ENCODE assay signal across 1 cellular context in the genomic region with DNA sequence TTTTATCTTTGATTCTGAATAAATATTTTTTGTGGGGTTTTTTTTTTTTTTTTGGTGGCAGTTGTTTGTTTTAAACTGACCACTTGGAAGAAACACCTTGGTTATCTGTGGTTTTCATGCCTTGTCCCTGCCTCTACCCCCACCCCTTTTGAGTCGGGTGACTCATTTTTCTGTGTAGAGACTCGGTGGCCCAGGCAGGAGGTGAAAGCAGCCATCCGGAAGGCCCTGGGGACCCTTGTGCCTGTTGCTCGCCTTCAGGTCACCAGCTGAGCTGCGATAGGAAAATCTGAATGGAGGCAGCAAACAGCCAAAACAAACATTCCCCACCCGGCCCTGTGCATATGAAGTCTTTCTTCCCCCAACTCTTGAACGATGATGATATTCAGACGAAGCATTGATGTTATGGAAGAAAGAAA.
TF ChIP-seq lines count a peak whose summit lies in the region.

No MANE protein-coding gene starts in this region.

TF ChIP-seq in HepG2, 621 proteins besides CTCF, POLR2A, EP300 and RAD21 (continued from another document and continues in another):
- TF ChIP-seq RFXAP (CRISPR knock-in tag; IDR thresholded peaks at IDR 0.05; ENCODE audit: borderline replicate concordance) (no peak), HES4 (CRISPR knock-in tag; IDR thresholded peaks at IDR 0.05; ENCODE audit: borderline replicate concordance) (0 out of 2 replicates have a peak, but pooled peaks have one; percentile 10), ZBTB8A (CRISPR knock-in tag; IDR thresholded peaks at IDR 0.05; ENCODE audit: borderline replicate concordance, low read depth) (no peak), HMG20B (CRISPR knock-in tag; conservative IDR thresholded peaks at IDR 0.05) (no peak), TAF1 (CRISPR knock-in tag; IDR thresholded peaks at IDR 0.05) (no peak), FOSL2 (CRISPR knock-in tag; IDR thresholded peaks at IDR 0.05) (peak; percentile 73), ZFP62 (CRISPR knock-in tag; IDR thresholded peaks at IDR 0.05) (no peak), SNAPC2 (CRISPR knock-in tag; IDR thresholded peaks at IDR 0.05) (no peak), SIN3A (IDR thresholded peaks at IDR 0.05; ENCODE audit: borderline replicate concordance, low read depth, low read length) (peak; percentile 36; the same call in 1 of the 2 replicates), ZNF33A (CRISPR knock-in tag; IDR thresholded peaks at IDR 0.05; ENCODE audit: borderline replicate concordance) (no peak), HDAC6 (IDR thresholded peaks at IDR 0.05; ENCODE audit: low read depth, low read length) (0 out of 2 replicates have a peak, but pooled peaks have one; percentile 35), ZKSCAN5 (CRISPR knock-in tag; IDR thresholded peaks at IDR 0.05) (peak; percentile 89), RCOR2 (CRISPR knock-in tag; IDR thresholded peaks at IDR 0.05) (no peak), SP5 (CRISPR knock-in tag; IDR thresholded peaks at IDR 0.05; ENCODE audit: borderline replicate concordance, low read depth) (no peak), HMGA1 (CRISPR knock-in tag; conservative IDR thresholded peaks at IDR 0.05) (no peak), HNRNPUL1 (IDR thresholded peaks at IDR 0.05; ENCODE audit: low read depth, low read length) (no peak), HOXA9 (CRISPR knock-in tag; IDR thresholded peaks at IDR 0.05; ENCODE audit: borderline replicate concordance) (no peak), SATB2 (CRISPR knock-in tag; IDR thresholded peaks at IDR 0.05) (no peak), ZNF589 (CRISPR knock-in tag; conservative IDR thresholded peaks at IDR 0.05) (no peak), MAFG (CRISPR knock-in tag; IDR thresholded peaks at IDR 0.05) (no peak), GABPA (IDR thresholded peaks at IDR 0.05; ENCODE audit: low read depth, low read length) (no peak), GABPA (CRISPR knock-in tag; IDR thresholded peaks at IDR 0.05; ENCODE audit: low read depth) (0 out of 2 replicates have a peak, but pooled peaks have one; percentile 36), ZNF333 (CRISPR knock-in tag; IDR thresholded peaks at IDR 0.05; ENCODE audit: borderline replicate concordance) (no peak), ZNF329 (CRISPR knock-in tag; IDR thresholded peaks at IDR 0.05; ENCODE audit: low read depth) (0 out of 2 replicates have a peak, but pooled peaks have one; percentile 16), GTF2F1 (IDR thresholded peaks at IDR 0.05; ENCODE audit: low read length) (no peak), MATR3 (CRISPR knock-in tag; IDR thresholded peaks at IDR 0.05) (no peak), MYNN (CRISPR knock-in tag; IDR thresholded peaks at IDR 0.05; ENCODE audit: low read depth) (no peak), TEAD3 (CRISPR knock-in tag; optimal IDR thresholded peaks at IDR 0.05; ENCODE audit: borderline replicate concordance) (no peak), ZBTB38 (CRISPR knock-in tag; IDR thresholded peaks at IDR 0.05) (no peak)
- TF ChIP-seq, protein P1, sequence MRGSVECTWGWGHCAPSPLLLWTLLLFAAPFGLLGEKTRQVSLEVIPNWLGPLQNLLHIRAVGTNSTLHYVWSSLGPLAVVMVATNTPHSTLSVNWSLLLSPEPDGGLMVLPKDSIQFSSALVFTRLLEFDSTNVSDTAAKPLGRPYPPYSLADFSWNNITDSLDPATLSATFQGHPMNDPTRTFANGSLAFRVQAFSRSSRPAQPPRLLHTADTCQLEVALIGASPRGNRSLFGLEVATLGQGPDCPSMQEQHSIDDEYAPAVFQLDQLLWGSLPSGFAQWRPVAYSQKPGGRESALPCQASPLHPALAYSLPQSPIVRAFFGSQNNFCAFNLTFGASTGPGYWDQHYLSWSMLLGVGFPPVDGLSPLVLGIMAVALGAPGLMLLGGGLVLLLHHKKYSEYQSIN (CRISPR knock-in tag; IDR thresholded peaks at IDR 0.05; ENCODE audit: borderline replicate concordance), result no peak
- TF ChIP-seq, protein P2, sequence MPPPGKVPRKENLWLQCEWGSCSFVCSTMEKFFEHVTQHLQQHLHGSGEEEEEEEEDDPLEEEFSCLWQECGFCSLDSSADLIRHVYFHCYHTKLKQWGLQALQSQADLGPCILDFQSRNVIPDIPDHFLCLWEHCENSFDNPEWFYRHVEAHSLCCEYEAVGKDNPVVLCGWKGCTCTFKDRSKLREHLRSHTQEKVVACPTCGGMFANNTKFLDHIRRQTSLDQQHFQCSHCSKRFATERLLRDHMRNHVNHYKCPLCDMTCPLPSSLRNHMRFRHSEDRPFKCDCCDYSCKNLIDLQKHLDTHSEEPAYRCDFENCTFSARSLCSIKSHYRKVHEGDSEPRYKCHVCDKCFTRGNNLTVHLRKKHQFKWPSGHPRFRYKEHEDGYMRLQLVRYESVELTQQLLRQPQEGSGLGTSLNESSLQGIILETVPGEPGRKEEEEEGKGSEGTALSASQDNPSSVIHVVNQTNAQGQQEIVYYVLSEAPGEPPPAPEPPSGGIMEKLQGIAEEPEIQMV (CRISPR knock-in tag; IDR thresholded peaks at IDR 0.05; ENCODE audit: low read depth), result no peak
- TF ChIP-seq, protein P3, sequence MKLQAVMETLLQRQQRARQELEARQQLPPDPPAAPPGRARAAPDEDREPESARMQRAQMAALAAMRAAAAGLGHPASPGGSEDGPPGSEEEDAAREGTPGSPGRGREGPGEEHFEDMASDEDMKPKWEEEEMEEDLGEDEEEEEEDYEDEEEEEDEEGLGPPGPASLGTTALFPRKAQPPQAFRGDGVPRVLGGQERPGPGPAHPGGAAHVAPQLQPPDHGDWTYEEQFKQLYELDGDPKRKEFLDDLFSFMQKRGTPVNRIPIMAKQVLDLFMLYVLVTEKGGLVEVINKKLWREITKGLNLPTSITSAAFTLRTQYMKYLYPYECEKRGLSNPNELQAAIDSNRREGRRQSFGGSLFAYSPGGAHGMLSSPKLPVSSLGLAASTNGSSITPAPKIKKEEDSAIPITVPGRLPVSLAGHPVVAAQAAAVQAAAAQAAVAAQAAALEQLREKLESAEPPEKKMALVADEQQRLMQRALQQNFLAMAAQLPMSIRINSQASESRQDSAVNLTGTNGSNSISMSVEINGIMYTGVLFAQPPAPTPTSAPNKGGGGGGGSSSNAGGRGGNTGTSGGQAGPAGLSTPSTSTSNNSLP (IDR thresholded peaks at IDR 0.05; ENCODE audit: low read depth, low read length), result no peak
- TF ChIP-seq, protein P4, sequence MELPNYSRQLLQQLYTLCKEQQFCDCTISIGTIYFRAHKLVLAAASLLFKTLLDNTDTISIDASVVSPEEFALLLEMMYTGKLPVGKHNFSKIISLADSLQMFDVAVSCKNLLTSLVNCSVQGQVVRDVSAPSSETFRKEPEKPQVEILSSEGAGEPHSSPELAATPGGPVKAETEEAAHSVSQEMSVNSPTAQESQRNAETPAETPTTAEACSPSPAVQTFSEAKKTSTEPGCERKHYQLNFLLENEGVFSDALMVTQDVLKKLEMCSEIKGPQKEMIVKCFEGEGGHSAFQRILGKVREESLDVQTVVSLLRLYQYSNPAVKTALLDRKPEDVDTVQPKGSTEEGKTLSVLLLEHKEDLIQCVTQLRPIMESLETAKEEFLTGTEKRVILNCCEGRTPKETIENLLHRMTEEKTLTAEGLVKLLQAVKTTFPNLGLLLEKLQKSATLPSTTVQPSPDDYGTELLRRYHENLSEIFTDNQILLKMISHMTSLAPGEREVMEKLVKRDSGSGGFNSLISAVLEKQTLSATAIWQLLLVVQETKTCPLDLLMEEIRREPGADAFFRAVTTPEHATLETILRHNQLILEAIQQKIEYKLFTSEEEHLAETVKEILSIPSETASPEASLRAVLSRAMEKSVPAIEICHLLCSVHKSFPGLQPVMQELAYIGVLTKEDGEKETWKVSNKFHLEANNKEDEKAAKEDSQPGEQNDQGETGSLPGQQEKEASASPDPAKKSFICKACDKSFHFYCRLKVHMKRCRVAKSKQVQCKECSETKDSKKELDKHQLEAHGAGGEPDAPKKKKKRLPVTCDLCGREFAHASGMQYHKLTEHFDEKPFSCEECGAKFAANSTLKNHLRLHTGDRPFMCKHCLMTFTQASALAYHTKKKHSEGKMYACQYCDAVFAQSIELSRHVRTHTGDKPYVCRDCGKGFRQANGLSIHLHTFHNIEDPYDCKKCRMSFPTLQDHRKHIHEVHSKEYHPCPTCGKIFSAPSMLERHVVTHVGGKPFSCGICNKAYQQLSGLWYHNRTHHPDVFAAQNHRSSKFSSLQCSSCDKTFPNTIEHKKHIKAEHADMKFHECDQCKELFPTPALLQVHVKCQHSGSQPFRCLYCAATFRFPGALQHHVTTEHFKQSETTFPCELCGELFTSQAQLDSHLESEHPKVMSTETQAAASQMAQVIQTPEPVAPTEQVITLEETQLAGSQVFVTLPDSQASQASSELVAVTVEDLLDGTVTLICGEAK (IDR thresholded peaks at IDR 0.05), result no peak
- TF ChIP-seq, protein P4 (CRISPR knock-in tag; IDR thresholded peaks at IDR 0.05), result no peak
- TF ChIP-seq, protein P5, sequence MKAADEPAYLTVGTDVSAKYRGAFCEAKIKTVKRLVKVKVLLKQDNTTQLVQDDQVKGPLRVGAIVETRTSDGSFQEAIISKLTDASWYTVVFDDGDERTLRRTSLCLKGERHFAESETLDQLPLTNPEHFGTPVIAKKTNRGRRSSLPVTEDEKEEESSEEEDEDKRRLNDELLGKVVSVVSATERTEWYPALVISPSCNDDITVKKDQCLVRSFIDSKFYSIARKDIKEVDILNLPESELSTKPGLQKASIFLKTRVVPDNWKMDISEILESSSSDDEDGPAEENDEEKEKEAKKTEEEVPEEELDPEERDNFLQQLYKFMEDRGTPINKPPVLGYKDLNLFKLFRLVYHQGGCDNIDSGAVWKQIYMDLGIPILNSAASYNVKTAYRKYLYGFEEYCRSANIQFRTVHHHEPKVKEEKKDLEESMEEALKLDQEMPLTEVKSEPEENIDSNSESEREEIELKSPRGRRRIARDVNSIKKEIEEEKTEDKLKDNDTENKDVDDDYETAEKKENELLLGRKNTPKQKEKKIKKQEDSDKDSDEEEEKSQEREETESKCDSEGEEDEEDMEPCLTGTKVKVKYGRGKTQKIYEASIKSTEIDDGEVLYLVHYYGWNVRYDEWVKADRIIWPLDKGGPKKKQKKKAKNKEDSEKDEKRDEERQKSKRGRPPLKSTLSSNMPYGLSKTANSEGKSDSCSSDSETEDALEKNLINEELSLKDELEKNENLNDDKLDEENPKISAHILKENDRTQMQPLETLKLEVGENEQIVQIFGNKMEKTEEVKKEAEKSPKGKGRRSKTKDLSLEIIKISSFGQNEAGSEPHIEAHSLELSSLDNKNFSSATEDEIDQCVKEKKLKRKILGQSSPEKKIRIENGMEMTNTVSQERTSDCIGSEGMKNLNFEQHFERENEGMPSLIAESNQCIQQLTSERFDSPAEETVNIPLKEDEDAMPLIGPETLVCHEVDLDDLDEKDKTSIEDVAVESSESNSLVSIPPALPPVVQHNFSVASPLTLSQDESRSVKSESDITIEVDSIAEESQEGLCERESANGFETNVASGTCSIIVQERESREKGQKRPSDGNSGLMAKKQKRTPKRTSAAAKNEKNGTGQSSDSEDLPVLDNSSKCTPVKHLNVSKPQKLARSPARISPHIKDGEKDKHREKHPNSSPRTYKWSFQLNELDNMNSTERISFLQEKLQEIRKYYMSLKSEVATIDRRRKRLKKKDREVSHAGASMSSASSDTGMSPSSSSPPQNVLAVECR (CRISPR knock-in tag; IDR thresholded peaks at IDR 0.05; ENCODE audit: borderline replicate concordance), result no peak; the same call in 1 of the 2 replicates
- TF ChIP-seq, protein P6, sequence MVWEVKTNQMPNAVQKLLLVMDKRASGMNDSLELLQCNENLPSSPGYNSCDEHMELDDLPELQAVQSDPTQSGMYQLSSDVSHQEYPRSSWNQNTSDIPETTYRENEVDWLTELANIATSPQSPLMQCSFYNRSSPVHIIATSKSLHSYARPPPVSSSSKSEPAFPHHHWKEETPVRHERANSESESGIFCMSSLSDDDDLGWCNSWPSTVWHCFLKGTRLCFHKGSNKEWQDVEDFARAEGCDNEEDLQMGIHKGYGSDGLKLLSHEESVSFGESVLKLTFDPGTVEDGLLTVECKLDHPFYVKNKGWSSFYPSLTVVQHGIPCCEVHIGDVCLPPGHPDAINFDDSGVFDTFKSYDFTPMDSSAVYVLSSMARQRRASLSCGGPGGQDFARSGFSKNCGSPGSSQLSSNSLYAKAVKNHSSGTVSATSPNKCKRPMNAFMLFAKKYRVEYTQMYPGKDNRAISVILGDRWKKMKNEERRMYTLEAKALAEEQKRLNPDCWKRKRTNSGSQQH (CRISPR knock-in tag; IDR thresholded peaks at IDR 0.05; ENCODE audit: low read depth), result no peak
- TF ChIP-seq, protein P7, sequence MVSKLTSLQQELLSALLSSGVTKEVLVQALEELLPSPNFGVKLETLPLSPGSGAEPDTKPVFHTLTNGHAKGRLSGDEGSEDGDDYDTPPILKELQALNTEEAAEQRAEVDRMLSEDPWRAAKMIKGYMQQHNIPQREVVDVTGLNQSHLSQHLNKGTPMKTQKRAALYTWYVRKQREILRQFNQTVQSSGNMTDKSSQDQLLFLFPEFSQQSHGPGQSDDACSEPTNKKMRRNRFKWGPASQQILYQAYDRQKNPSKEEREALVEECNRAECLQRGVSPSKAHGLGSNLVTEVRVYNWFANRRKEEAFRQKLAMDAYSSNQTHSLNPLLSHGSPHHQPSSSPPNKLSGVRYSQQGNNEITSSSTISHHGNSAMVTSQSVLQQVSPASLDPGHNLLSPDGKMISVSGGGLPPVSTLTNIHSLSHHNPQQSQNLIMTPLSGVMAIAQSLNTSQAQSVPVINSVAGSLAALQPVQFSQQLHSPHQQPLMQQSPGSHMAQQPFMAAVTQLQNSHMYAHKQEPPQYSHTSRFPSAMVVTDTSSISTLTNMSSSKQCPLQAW (CRISPR knock-in tag; IDR thresholded peaks at IDR 0.05), result 0 out of 2 replicates have a peak, but pooled peaks have one; percentile 6
